In genomic region chr7:47636693-47637175, GRCh38 we compare ENCODE assay signal across 14 cellular contexts. TPM values are rescaled to one million over a fixed set of nuclear protein-coding genes. Genes with fewer than 3 reads are reported as not detected.
DNase-seq lines count a peak whose midpoint lies in the region; ATAC-seq and TF ChIP-seq lines count a peak whose summit lies in the region.
"Had no signal": no experiment of that assay in that cellular context is flagged by ENCODE, and none has a peak within 500 bp of the region (broad histone marks: within the 10 kb centered on the region; RNA-seq: fewer than 3 reads in every experiment).

No MANE protein-coding gene starts in this region.

- dilution Hi-C loops in IMR-90 (cut with HindIII; ENCODE audit: low sequenced_read_pairs, unreplicated experiment) = no loop called here

- H3K36me3 ChIP-seq in IMR-90 (ENCODE audit: control insufficient read depth, insufficient read depth, low read length) (no peaks in the 10 kb centered on the region), stomach (no peaks in the 10 kb centered on the region)
- H3K36me3 ChIP-seq in naive thymus-derived CD4-positive, alpha-beta T cell (ENCODE audit: control insufficient read depth in 2 of 3, insufficient read depth in 3 of 3, low read length in 3 of 3) = no peaks in the 10 kb centered on the region
- H3K36me3 ChIP-seq: BE2C had no signal

- H3K4me1 ChIP-seq in IMR-90 (ENCODE audit: control insufficient read depth, insufficient read depth, low read length) (peaks cover 23% of the 10 kb centered on the region), stomach (peaks cover 27 to 62% (median 44%) of the 10 kb centered on the region in 4 donors)
- H3K4me1 ChIP-seq in naive thymus-derived CD4-positive, alpha-beta T cell (ENCODE audit: control insufficient read depth in 2 of 2, insufficient read depth in 2 of 2, low read length in 2 of 2) = no peaks in the 10 kb centered on the region

- in situ Hi-C loops in IMR-90 (cut with MboI; ENCODE audit: low sequenced_read_pairs) = no loop called here

- H3K4me3 ChIP-seq in IMR-90 (ENCODE audit: insufficient read depth, low read depth, low read length) = no peak overlapping the region
- H3K4me3 ChIP-seq in stomach = no peak overlapping the region
- no peak overlapping the region for H3K4me3 ChIP-seq in naive thymus-derived CD4-positive, alpha-beta T cell (ENCODE audit: low read length)
- H3K4me3 ChIP-seq: psoas muscle had no signal

- DNase-seq in IMR-90 (no peak), caudate nucleus (lab: John Stamatoyannopoulos, UW) (peak in 1 of 61 donors; percentile 59), left kidney (ENCODE audit: low read depth, low spot score) (peak; percentile 24), stomach (no peak), NCI-H524 (lab: John Stamatoyannopoulos, UW) (no peak), NCI-H1417 treated with DMSO at 0.1 percent for 48 hours (lab: John Stamatoyannopoulos, UW) (no peak)
- DNase-seq in stimulated activated naive B cell treated with anti-CD40 and anti-IgM and Interleukin-4, amounts not matched to agents 10 μg/mL and 1 μg/mL and 100 μg/mL, for 72 hours = no peak
- no peak for DNase-seq in naive thymus-derived CD4-positive, alpha-beta T cell
- DNase-seq: activated CD4-positive, alpha-beta T cell treated with anti-CD3 and anti-CD28 coated beads for 48 hours; BE2C; NCI-H2227 treated with DMSO at 0.1 percent for 48 hours; psoas muscle had no signal

- no peaks in the 10 kb centered on the region for H3K79me1 ChIP-seq in IMR-90 (ENCODE audit: low read depth in 1 of 2, low read length in 2 of 2)

- intact Hi-C loops in IMR-90 (cut with micrococcal nuclease) (no loop called here), stomach (cut with DNase I; ENCODE audit: low total_unique reads) (no loop called here)
- intact Hi-C loops in naive thymus-derived CD4-positive, alpha-beta T cell (cut with micrococcal nuclease) = no loop called here

- TF ChIP-seq POLR2A in IMR-90 (IDR thresholded peaks at IDR 0.05; ENCODE audit: low read depth, low read length) (no peak), stomach (IDR thresholded peaks at IDR 0.05) (no peak)

- POLR2A ChIA-PET in IMR-90 (lab: Charles Lee; ENCODE audit: unreplicated experiment) = no interaction called here
- POLR2A ChIA-PET in naive thymus-derived CD4-positive, alpha-beta T cell (lab: Charles Lee) = no interaction called here

- no peaks in the 10 kb centered on the region for H3K27me3 ChIP-seq in IMR-90 (ENCODE audit: control insufficient read depth, insufficient read depth, low read length)
- H3K27me3 ChIP-seq in stomach = no peaks in the 10 kb centered on the region
- no peaks in the 10 kb centered on the region for H3K27me3 ChIP-seq in naive thymus-derived CD4-positive, alpha-beta T cell (ENCODE audit: control insufficient read depth in 2 of 2, insufficient read depth in 2 of 2, low read length in 2 of 2)
- H3K27me3 ChIP-seq: BE2C had no signal

- TF ChIP-seq EP300 in stomach (IDR thresholded peaks at IDR 0.05) = no peak

- H4K91ac ChIP-seq in IMR-90 (ENCODE audit: insufficient read depth, low read depth, low read length) = peak overlapping the region; percentile 20

- no peak overlapping the region for H3K4me2 ChIP-seq in IMR-90 (ENCODE audit: low read depth, low read length)

- 0 out of 2 replicates have a peak overlapping the region, but pooled peaks have one; percentile 50 for H3K14ac ChIP-seq in IMR-90 (replicated peaks; ENCODE audit: low read depth, low read length)

- H3K4me3 Mint-ChIP-seq in stimulated activated naive B cell treated with anti-CD40 and anti-IgM and Interleukin-4, amounts not matched to agents 10 μg/mL and 1 μg/mL and 100 μg/mL, for 72 hours = no peak overlapping the region
- no peak overlapping the region for H3K4me3 Mint-ChIP-seq in naive thymus-derived CD4-positive, alpha-beta T cell
- H3K4me3 Mint-ChIP-seq: central memory CD8-positive, alpha-beta T cell had no signal

- H3K9me3 ChIP-seq in IMR-90 (ENCODE audit: control insufficient read depth, insufficient read depth, low read length) (no peaks in the 10 kb centered on the region), stomach (no peaks in the 10 kb centered on the region)
- H3K9me3 ChIP-seq in naive thymus-derived CD4-positive, alpha-beta T cell (ENCODE audit: control insufficient read depth in 2 of 3, low read length in 3 of 3) = no peaks in the 10 kb centered on the region
- H3K9me3 ChIP-seq: BE2C, psoas muscle had no signal

- peak overlapping the region; percentile 72; the same call in 1 of the 2 replicates for H2BK20ac ChIP-seq in IMR-90 (ENCODE audit: low read depth, low read length)

- H3K18ac ChIP-seq in IMR-90 (ENCODE audit: low read depth, low read length) = no peak overlapping the region

- H3K27ac ChIP-seq in IMR-90 (ENCODE audit: insufficient read depth, low read length) = no peak overlapping the region
- H3K27ac ChIP-seq in caudate nucleus (ENCODE audit: low read depth, low read length) = peak overlapping the region; percentile 54
- H3K27ac ChIP-seq in stomach = peak overlapping the region in 3 of 5 donors; percentile 47 to 65 (median 61)
- no peak overlapping the region for H3K27ac ChIP-seq in naive thymus-derived CD4-positive, alpha-beta T cell (ENCODE audit: low read depth, low read length)
- H3K27ac ChIP-seq: psoas muscle had no signal

- peak overlapping the region; percentile 47 for H2AK9ac ChIP-seq in IMR-90 (replicated peaks; ENCODE audit: low read depth, low read length, poor library complexity)

- H3K27ac Mint-ChIP-seq in stimulated activated naive B cell treated with anti-CD40 and anti-IgM and Interleukin-4, amounts not matched to agents 10 μg/mL and 1 μg/mL and 100 μg/mL, for 72 hours = no peak overlapping the region
- H3K27ac Mint-ChIP-seq in naive thymus-derived CD4-positive, alpha-beta T cell = peak overlapping the region in 1 of 9 donors; percentile 52

- no peak overlapping the region for H4K5ac ChIP-seq in IMR-90 (ENCODE audit: low read depth, low read length)

- no peak overlapping the region for H3K56ac ChIP-seq in IMR-90 (ENCODE audit: extremely low read depth, insufficient read depth, low read length)

- H3K27me3 Mint-ChIP-seq in stimulated activated naive B cell treated with anti-CD40 and anti-IgM and Interleukin-4, amounts not matched to agents 10 μg/mL and 1 μg/mL and 100 μg/mL, for 72 hours = peaks cover 9 to 10% of the 10 kb centered on the region in 2 donors
- peaks cover 0 to 7% (median 0%) of the 10 kb centered on the region in 5 donors for H3K27me3 Mint-ChIP-seq in naive thymus-derived CD4-positive, alpha-beta T cell
- H3K27me3 Mint-ChIP-seq: central memory CD8-positive, alpha-beta T cell had no signal

- H2BK5ac ChIP-seq in IMR-90 (ENCODE audit: low read depth, low read length, poor library complexity, severe bottlenecking) = no peak overlapping the region

- no peak overlapping the region for H3K9ac ChIP-seq in IMR-90 (ENCODE audit: low read depth, low read length)

- H4K20me1 ChIP-seq in IMR-90 (ENCODE audit: insufficient read depth, low read length) = no peaks in the 10 kb centered on the region

- peak overlapping the region; percentile 50; the same call in 1 of the 2 replicates for H3K23ac ChIP-seq in IMR-90 (ENCODE audit: low read depth, low read length)

- H2AFZ ChIP-seq in IMR-90 (replicated peaks; ENCODE audit: low read length, poor library complexity) = peak overlapping the region; percentile 67

- peak overlapping the region; percentile 36 for H3K4ac ChIP-seq in IMR-90 (ENCODE audit: low read depth, low read length)

- no TSS peak for BruUV-seq in IMR-90 (replicated peaks; lab: Mats Ljungman, UMichigan)

- peak overlapping the region in 1 of 2 experiments; percentile 78; a peak in 2 of 4 replicates for H4K8ac ChIP-seq in IMR-90 (ENCODE audit: low read depth in 2 of 2, low read length in 2 of 2)

- ATAC-seq in IMR-90 (ENCODE audit: low read depth) = no peak
- ATAC-seq in stimulated activated naive B cell treated with anti-CD40 and anti-IgM and Interleukin-4, amounts not matched to agents 10 μg/mL and 1 μg/mL and 100 μg/mL, for 72 hours (replicated peaks) = no peak
- no peak for ATAC-seq in naive thymus-derived CD4-positive, alpha-beta T cell
- ATAC-seq: left lobe of liver had no signal

- H2BK120ac ChIP-seq in IMR-90 (ENCODE audit: low read depth, low read length) = peak overlapping the region; percentile 60

- H3K4me1 Mint-ChIP-seq in stimulated activated naive B cell treated with anti-CD40 and anti-IgM and Interleukin-4, amounts not matched to agents 10 μg/mL and 1 μg/mL and 100 μg/mL, for 72 hours = peaks cover 22 to 42% of the 10 kb centered on the region in 2 donors
- H3K4me1 Mint-ChIP-seq in naive thymus-derived CD4-positive, alpha-beta T cell = peaks cover 0 to 5% (median 0%) of the 10 kb centered on the region in 7 donors
- H3K4me1 Mint-ChIP-seq: central memory CD8-positive, alpha-beta T cell had no signal

- CTCF ChIA-PET in IMR-90 (lab: Yijun Ruan, JAX) = no interaction called here
- CTCF ChIA-PET in naive thymus-derived CD4-positive, alpha-beta T cell (lab: Charles Lee) = no interaction called here

- 70% methylated on average over 7 of the region's 12 CpGs; no CpG with 5 or more reads in 1 of the 2 experiments for WGBS in IMR-90 (ENCODE audit: extremely low coverage in 2 of 2, insufficient read length in 1 of 2), 2 experiments
- WGBS in stomach, 5 donors = 63 to 76% (median 67%) methylated on average over 12 of the region's 12 CpGs

- peak overlapping the region; percentile 86; the same call in 1 of the 3 replicates for H2BK15ac ChIP-seq in IMR-90 (ENCODE audit: low read depth, low read length)

- peaks cover 0 to 1% of the 10 kb centered on the region in 2 donors for H3K9me3 Mint-ChIP-seq in stimulated activated naive B cell treated with anti-CD40 and anti-IgM and Interleukin-4, amounts not matched to agents 10 μg/mL and 1 μg/mL and 100 μg/mL, for 72 hours
- H3K9me3 Mint-ChIP-seq in naive thymus-derived CD4-positive, alpha-beta T cell = peaks cover 0 to 6% (median under 1%) of the 10 kb centered on the region in 11 donors
- H3K9me3 Mint-ChIP-seq: central memory CD8-positive, alpha-beta T cell had no signal

- H2AK5ac ChIP-seq in IMR-90 (ENCODE audit: low read depth, low read length) = peak overlapping the region; percentile 7; the same call in 1 of the 2 replicates

- no peak for TF ChIP-seq CTCF in IMR-90 (conservative IDR thresholded peaks at IDR 0.05; ENCODE audit: low read depth, low read length)
- no peak for TF ChIP-seq CTCF in stomach (IDR thresholded peaks at IDR 0.05)

- H3K36me3 Mint-ChIP-seq in stimulated activated naive B cell treated with anti-CD40 and anti-IgM and Interleukin-4, amounts not matched to agents 10 μg/mL and 1 μg/mL and 100 μg/mL, for 72 hours = no peaks in the 10 kb centered on the region
- H3K36me3 Mint-ChIP-seq in naive thymus-derived CD4-positive, alpha-beta T cell = no peaks in the 10 kb centered on the region

- H3K9me1 ChIP-seq in IMR-90 (ENCODE audit: insufficient read depth, low read length) = peaks cover 10% of the 10 kb centered on the region; the same call in 1 of the 2 replicates

- TF ChIP-seq RAD21 in IMR-90 (IDR thresholded peaks at IDR 0.05; ENCODE audit: low read length) = no peak

RNA-seq across cellular contexts. Expression of gene TNS3, which starts 54.8 kb away (rescaled TPM):
- 58.9 and 64.3 TPM in 2 replicates for total RNA-seq in IMR-90 (2012; rRNA removed)
- polyA plus RNA-seq in IMR-90 (2012; rRNA removed) = 75.6 and 79.2 TPM in 2 replicates
- polyA plus RNA-seq in IMR-90 (2012; cell fraction: cytosol; rRNA removed) = 45.5 and 62.9 TPM in 2 replicates
- polyA plus RNA-seq in IMR-90 (2012; cell fraction: nucleus; rRNA removed; ENCODE audit: low replicate concordance) = 103 and 160 TPM in 2 replicates
- 100 to 1,000 TPM in 1 of 5 donors, 10 to 100 TPM in 4; 30.1 to 105 (median 86.9) TPM for total RNA-seq in stomach
- 10 to 100 TPM in 2 of 3 donors, 1 to 10 TPM in 1; 10.0 to 40.6 (median 25.8) TPM for polyA plus RNA-seq in stomach
- 10 to 100 TPM in 1 of 5 experiments, 1 to 10 TPM in 3, under 1 TPM in 1; 0.85 to 38.3 (median 2.6) TPM for total RNA-seq in naive thymus-derived CD4-positive, alpha-beta T cell
- polyA plus RNA-seq in naive thymus-derived CD4-positive, alpha-beta T cell = not detected

Comparison
In these comparisons a context has a peak if more than half of its experiments do, and no peak if none do; other contexts are left out.
1. H3K27ac ChIP-seq: peak in caudate nucleus (single experiment) and stomach (3 of 5); none in IMR-90 (single experiment) and naive thymus-derived CD4-positive, alpha-beta T cell (single experiment).